33 cellular contexts compared by ENCODE assay signal in genomic region chr4:172957216-172957615, GRCh38.
"Had no signal": no experiment of that assay in that cellular context is flagged by ENCODE, and none has a peak within 500 bp of the region (broad histone marks: within the 10 kb centered on the region; RNA-seq: fewer than 3 reads in every experiment).

No MANE protein-coding gene starts in this region.

- H3K27me3 ChIP-seq: adrenal gland, ascending aorta, body of pancreas, brain microvascular endothelial cell, cardiac muscle cell had no signal

- H3K9me3 ChIP-seq: adrenal gland, ascending aorta, body of pancreas, breast epithelium had no signal

- H3K4me3 ChIP-seq: adrenal gland, ascending aorta, body of pancreas, breast epithelium, cardiac muscle cell had no signal

- H3K27ac ChIP-seq: adrenal gland, ascending aorta, body of pancreas, brain microvascular endothelial cell, breast epithelium, cardiac muscle cell had no signal

- ATAC-seq: activated naive CD4-positive, alpha-beta T cell treated with anti-CD3 and anti-CD28 coated beads, Interleukin-2, amount 50 U/mL, for 72 hours; activated naive CD8-positive, alpha-beta T cell treated with anti-CD3 and anti-CD28 coated beads, Interleukin-2, amount 50 U/mL, for 24 hours; activated T-cell treated with anti-CD3 and anti-CD28 coated beads, Interleukin-2, amount 50 U/mL, for 4 hours; activated T-cell treated with anti-CD3 and anti-CD28 coated beads, Interleukin-2, amount 50 U/mL, for 72 hours; activated T-helper 17 cell treated with anti-CD3 and anti-CD28 coated beads, Interleukin-2, amount 50 U/mL, for 72 hours; body of pancreas had no signal

- DNase-seq: activated effector memory CD4-positive, alpha-beta T cell treated with anti-CD3 and anti-CD28 coated beads, Interleukin-2, amount 50 U/mL, for 16 hours; activated effector memory CD4-positive, alpha-beta T cell treated with Interleukin-2 at 50 U/mL for 16 hours; activated gamma-delta T cell; activated gamma-delta T cell treated with Interleukin-2 at 50 U/mL for 16 hours; activated naive CD4-positive, alpha-beta T cell; activated naive CD4-positive, alpha-beta T cell treated with anti-CD3 and anti-CD28 coated beads for 36 hours; activated naive CD4-positive, alpha-beta T cell treated with anti-CD3 and anti-CD28 coated beads, Interleukin-2, amount 10 ng/mL, durations not matched to agents 7 days and 5 days; activated naive CD4-positive, alpha-beta T cell treated with anti-CD3 and anti-CD28 coated beads, Interleukin-2, amount 50 U/mL, for 16 hours; activated naive CD4-positive, alpha-beta T cell treated with Interleukin-2 at 50 U/mL for 16 hours; activated naive CD8-positive, alpha-beta T cell treated with anti-CD3 and anti-CD28 coated beads for 36 hours; activated naive CD8-positive, alpha-beta T cell treated with anti-CD3 and anti-CD28 coated beads, Interleukin-2, amount 10 ng/mL, durations not matched to agents 7 days and 5 days; activated naive CD8-positive, alpha-beta T cell treated with anti-CD3 and anti-CD28 coated beads, Interleukin-2, amount 50 U/mL, for 24 hours; activated T-cell treated with anti-CD3 and anti-CD28 coated beads, Interleukin-2, amount 50 U/mL, for 1 hour; activated T-cell treated with anti-CD3 and anti-CD28 coated beads, Interleukin-2, amount 50 U/mL, for 24 hours; activated T-cell treated with anti-CD3 and anti-CD28 coated beads, Interleukin-2, amount 50 U/mL, for 4 hours; activated T-cell treated with anti-CD3 and anti-CD28 coated beads, Interleukin-2, amount 50 U/mL, for 48 hours; activated T-cell treated with anti-CD3 and anti-CD28 coated beads, Interleukin-2, amount 50 U/mL, for 72 hours; adrenal gland; amniotic stem cell; amygdala; anterior cingulate cortex; aorta; body of pancreas; brain microvascular endothelial cell; central memory CD4-positive, alpha-beta T cell; cerebellar nuclear complex had no signal

- FAIRE-seq: astrocyte, bronchial epithelial cell had no signal

- H3K36me3 ChIP-seq: adrenal gland, ascending aorta, brain microvascular endothelial cell, breast epithelium, cardiac muscle cell had no signal

- H3K4me1 ChIP-seq: adrenal gland, breast epithelium had no signal
